ENCODE assay signal across 10 cellular contexts in genomic region chr22:41181349-41182241, GRCh38. TPM values are rescaled to one million over a fixed set of nuclear protein-coding genes. Genes with fewer than 3 reads are reported as not detected.
DNase-seq lines count a peak whose midpoint lies in the region; ATAC-seq and TF ChIP-seq lines count a peak whose summit lies in the region.
"Had no signal": no experiment of that assay in that cellular context is flagged by ENCODE, and none has a peak within 500 bp of the region (broad histone marks: within the 10 kb centered on the region; RNA-seq: fewer than 3 reads in every experiment).

No MANE protein-coding gene starts in this region.

- ATAC-seq in GM19455 (IDR thresholded peaks at IDR 0.05; ENCODE audit: unreplicated experiment): no peak
- ATAC-seq: activated T-cell treated with anti-CD3 and anti-CD28 coated beads, Interleukin-2, amount 50 U/mL, for 72 hours had no signal

- CTCF ChIA-PET in RWPE1 (lab: Yijun Ruan, JAX): no interaction called here

- H3K4me3 ChIP-seq in fibroblast of the aortic adventitia (ENCODE audit: low read depth, low read length) (no peak overlapping the region), skeletal muscle cell (ENCODE audit: low read depth, low read length) (no peak overlapping the region)

- H3K27ac ChIP-seq in RWPE1: peak overlapping the region; percentile 66

- TF ChIP-seq CTCF in RWPE1 (conservative IDR thresholded peaks at IDR 0.05; ENCODE audit: low read depth) (no peak), fibroblast of the aortic adventitia (IDR thresholded peaks at IDR 0.05; ENCODE audit: insufficient read depth, low read length) (no peak)

- POLR2A ChIA-PET in RWPE1 (lab: Yijun Ruan, JAX; ENCODE audit: low non-redundant PET): no interaction called here

- DNase-seq in NCI-H82 (lab: John Stamatoyannopoulos, UW) (peak; percentile 47), NCI-H82 treated with DMSO at 0.1 percent for 48 hours (lab: John Stamatoyannopoulos, UW; ENCODE audit: unreplicated experiment) (no peak), RWPE1 (ENCODE audit: low spot score) (peak; percentile 48), fibroblast of the aortic adventitia (ENCODE audit: low read depth) (peak; percentile 47), skeletal muscle cell (ENCODE audit: low read depth) (peak; percentile 25), GM19238 (ENCODE audit: insufficient read length, low spot score) (no peak)
- no peak for DNase-seq in activated CD4-positive, alpha-beta T cell treated with anti-CD3 and anti-CD28 coated beads, Interleukin-2, amount 50 U/mL, for 4 hours
- DNase-seq: activated T-cell treated with anti-CD3 and anti-CD28 coated beads, Interleukin-2, amount 50 U/mL, for 72 hours; NCI-H1930 had no signal

RNA-seq across cellular contexts. Expression of gene L3MBTL2, which starts 23.5 kb away (rescaled TPM):
- 19.6 and 23.9 TPM in 2 replicates for total RNA-seq in fibroblast of the aortic adventitia (ENCODE audit: low replicate concordance)

RNA-seq across cellular contexts. Expression of gene CHADL, which starts 59.1 kb away (rescaled TPM):
- total RNA-seq in fibroblast of the aortic adventitia (ENCODE audit: low replicate concordance): 0.99 and 1.6 TPM in 2 replicates

Comparison
In these comparisons a context has a peak if more than half of its experiments do, and no peak if none do; other contexts are left out.
1. DNase-seq: peak in NCI-H82 (single experiment), RWPE1 (single experiment), fibroblast of the aortic adventitia (single experiment) and skeletal muscle cell (single experiment); none in NCI-H82 treated with DMSO at 0.1 percent for 48 hours (single experiment), activated CD4-positive, alpha-beta T cell treated with anti-CD3 and anti-CD28 coated beads, Interleukin-2, amount 50 U/mL, for 4 hours (0 of 2) and GM19238 (single experiment).